25 cellular contexts compared by ENCODE assay signal in genomic region chr10:43978936-43979335, GRCh38.
DNase-seq lines count a peak whose midpoint lies in the region; ATAC-seq and TF ChIP-seq lines count a peak whose summit lies in the region.
"Had no signal": no experiment of that assay in that cellular context is flagged by ENCODE, and none has a peak within 500 bp of the region (broad histone marks: within the 10 kb centered on the region; RNA-seq: fewer than 3 reads in every experiment).

No MANE protein-coding gene starts in this region.

- no peak for TF ChIP-seq POLR2A in erythroblast (IDR thresholded peaks at IDR 0.05; ENCODE audit: low read length)

- TF ChIP-seq CTCF in lung (IDR thresholded peaks at IDR 0.05; ENCODE audit: control extremely low read depth, extremely low read depth) (no peak), neutrophil (IDR thresholded peaks at IDR 0.05) (no peak)

- 94 to 96% methylated on average over 9 of the region's 9 CpGs for WGBS in lung, 2 donors

- H3K36me3 ChIP-seq in lung (ENCODE audit: control insufficient read depth in 2 of 2, insufficient read depth in 2 of 2, low read length in 2 of 2) (no peaks in the 10 kb centered on the region), neutrophil (no peaks in the 10 kb centered on the region)
- H3K36me3 ChIP-seq: BE2C, BLaER1 had no signal

- ATAC-seq in lung (ENCODE audit: insufficient read depth, low FRiP score): no peak
- no peak for ATAC-seq in HG02678 (IDR thresholded peaks at IDR 0.05; ENCODE audit: unreplicated experiment)
- no peak for ATAC-seq in HG03139 (IDR thresholded peaks at IDR 0.05; ENCODE audit: unreplicated experiment)
- ATAC-seq in GM21825 (IDR thresholded peaks at IDR 0.05; ENCODE audit: unreplicated experiment): no peak
- ATAC-seq: GM12878 had no signal

- H3K9me3 ChIP-seq in lung (ENCODE audit: control insufficient read depth in 2 of 2, insufficient read depth in 1 of 2, low read length in 1 of 2): peaks cover 0 to 2% of the 10 kb centered on the region in 2 donors
- no peaks in the 10 kb centered on the region for H3K9me3 ChIP-seq in neutrophil
- H3K9me3 ChIP-seq: BE2C, BLaER1 had no signal

- H3K27ac ChIP-seq in lung (ENCODE audit: low read depth in 1 of 2, low read length in 1 of 2) (no peak overlapping the region), neutrophil (peak overlapping the region; percentile 93)
- H3K27ac ChIP-seq: BLaER1 had no signal

- H3K4me3 ChIP-seq in lung (no peak overlapping the region), neutrophil (ENCODE audit: low read depth in 1 of 2, low read length in 1 of 2) (peak overlapping the region in 1 of 2 experiments; percentile 35)
- H3K4me3 ChIP-seq: BLaER1, GM12878 had no signal

- H3K27me3 ChIP-seq in lung (ENCODE audit: control insufficient read depth, insufficient read depth) (no peaks in the 10 kb centered on the region), neutrophil (no peaks in the 10 kb centered on the region)
- H3K27me3 ChIP-seq: BE2C, BLaER1 had no signal

- peak; percentile 11 to 14 for DNase-seq in erythroblast (lab: John Stamatoyannopoulos, UW)
- peak; percentile 22 for DNase-seq in lung (ENCODE audit: low spot score)
- DNase-seq in ureter (ENCODE audit: low spot score): peak; percentile 19
- no peak for DNase-seq in LoVo (ENCODE audit: low spot score)
- DNase-seq: 8988T; ACHN; BE2C; C1 segment of cervical spinal cord; CD4-positive, alpha-beta memory T cell; CD4-positive, CD25-positive, alpha-beta regulatory T cell; CD8-positive, alpha-beta memory T cell; COR-L47; DMS 273 treated with DMSO at 0.1 percent for 48 hours; DMS153; DMS53; DMS79; DND-41; EL; GDM1 had no signal

- H3K4me1 ChIP-seq in lung (ENCODE audit: control insufficient read depth in 2 of 2, insufficient read depth in 2 of 2, low read length in 2 of 2): peaks cover 0 to 4% of the 10 kb centered on the region in 2 donors
- H3K4me1 ChIP-seq in neutrophil (ENCODE audit: control insufficient read depth in 1 of 2, insufficient read depth in 1 of 2, low read depth in 1 of 2, low read length in 1 of 2): peaks cover 67 to 72% of the 10 kb centered on the region in 2 experiments
